In the genomic region with DNA sequence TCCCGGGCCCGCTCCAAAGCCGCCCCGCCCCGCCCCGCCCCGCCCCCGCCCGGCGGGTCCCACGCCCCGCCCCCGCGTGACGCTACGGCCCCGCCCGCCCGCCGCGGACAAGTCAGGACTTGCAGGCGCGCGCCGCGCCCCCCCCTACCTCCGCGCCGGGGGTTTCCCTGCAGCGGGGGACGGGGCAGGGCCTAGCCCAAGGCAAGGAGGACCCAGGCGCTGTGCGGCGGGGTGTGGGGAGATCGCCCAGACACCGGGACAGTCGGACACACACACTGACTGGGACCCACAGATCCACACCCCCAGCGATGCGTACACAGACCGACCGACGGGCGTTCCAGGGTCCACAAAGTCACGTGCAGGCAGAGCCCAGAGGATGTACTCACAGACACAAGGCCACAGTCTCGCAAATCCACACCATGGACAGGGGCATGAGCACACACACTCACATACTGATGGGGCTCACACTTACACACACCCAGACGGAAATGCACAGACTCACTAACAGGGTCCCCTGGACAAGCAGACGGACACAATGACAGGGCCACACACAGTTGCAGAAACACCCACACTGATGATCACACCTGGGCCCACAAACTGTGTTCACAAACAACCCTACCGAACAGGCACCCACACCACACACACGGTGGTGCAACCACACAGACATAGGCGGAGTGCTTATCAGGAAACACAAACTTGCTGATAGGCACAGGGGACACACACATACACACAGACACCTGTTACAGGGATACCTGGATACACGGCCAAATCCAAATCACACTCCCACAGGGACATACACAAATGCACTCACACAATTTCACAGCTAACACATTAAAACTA, we compare ENCODE assay signal across 8 cellular contexts. TPM values are rescaled to one million over a fixed set of nuclear protein-coding genes. Genes with fewer than 3 reads are reported as not detected.
DNase-seq lines count a peak whose midpoint lies in the region; ATAC-seq, FAIRE-seq and TF ChIP-seq lines count a peak whose summit lies in the region.

No MANE protein-coding gene starts in this region.

- no peaks in the 10 kb centered on the region for H3K36me3 ChIP-seq in keratinocyte (ENCODE audit: control insufficient read depth in 2 of 2, extremely low read depth in 1 of 2, insufficient read depth in 2 of 2, low read length in 2 of 2)

- H3K79me2 ChIP-seq in keratinocyte (ENCODE audit: control insufficient read depth, insufficient read depth, low read length), result peaks cover 3% of the 10 kb centered on the region

- TF ChIP-seq CTCF in keratinocyte (optimal IDR thresholded peaks at IDR 0.05 in 1 of 3, IDR thresholded peaks at IDR 0.05 in 1 of 3, conservative IDR thresholded peaks at IDR 0.05 in 1 of 3; ENCODE audit: extremely low read depth in 1 of 3, insufficient read depth in 2 of 3, low read length in 3 of 3), result no peak

- H3K36me3 Mint-ChIP-seq in central memory CD8-positive, alpha-beta T cell (ENCODE audit: insufficient read depth), result peaks cover 24% of the 10 kb centered on the region

- no peaks in the 10 kb centered on the region for H3K27me3 Mint-ChIP-seq in central memory CD8-positive, alpha-beta T cell

- peak overlapping the region; percentile 70 for H3K4me3 Mint-ChIP-seq in central memory CD8-positive, alpha-beta T cell

- H2AFZ ChIP-seq in keratinocyte (ENCODE audit: control insufficient read depth, low read length), result peak overlapping the region; percentile 6

- H3K27ac Mint-ChIP-seq in central memory CD8-positive, alpha-beta T cell (ENCODE audit: low read depth), result peak overlapping the region; percentile 83

- H3K9me1 ChIP-seq in keratinocyte (ENCODE audit: control insufficient read depth, extremely low read depth, insufficient read depth, low read length), result no peaks in the 10 kb centered on the region

- peak overlapping the region; percentile 72 for H3K9ac ChIP-seq in keratinocyte (ENCODE audit: control insufficient read depth, extremely low read depth, insufficient read depth, low read length)

- H3K4me1 Mint-ChIP-seq in central memory CD8-positive, alpha-beta T cell, result peaks cover 18% of the 10 kb centered on the region

- peak overlapping the region; percentile 86 for H3K4me2 ChIP-seq in keratinocyte (ENCODE audit: control insufficient read depth, extremely low read depth, insufficient read depth, low read depth, low read length)

- DNase-seq in CMK (ENCODE audit: low read depth) (peak; percentile 78), NCI-H146 treated with DMSO at 0.1 percent for 48 hours (lab: John Stamatoyannopoulos, UW; ENCODE audit: unreplicated experiment) (peak; percentile 44), keratinocyte (ENCODE audit: low read depth, low spot score) (no peak), 8988T (no peak)
- DNase-seq in activated CD4-positive, CD25-positive, alpha-beta regulatory T cell treated with anti-CD3 and anti-CD28 coated beads, Interleukin-2, amount 50 U/mL, for 16 hours (ENCODE audit: low read depth, low spot score), result peak; percentile 83
- peak; percentile 76 to 88 for DNase-seq in central memory CD8-positive, alpha-beta T cell (ENCODE audit: low spot score in 2 of 2)
- DNase-seq in stimulated activated CD4-positive, alpha-beta T cell treated with anti-CD3 and anti-CD28 coated beads, Interleukin-12 subunit alpha, Interleukin-12 subunit beta, amount 100 ng/mL, for 48 hours (ENCODE audit: low read depth in 2 of 3, low spot score in 1 of 3), result peak; percentile 69 to 86 (median 76)

- H4K20me1 ChIP-seq in keratinocyte (ENCODE audit: control insufficient read depth, extremely low read depth, insufficient read depth, low read length), result no peaks in the 10 kb centered on the region

- H3K27ac ChIP-seq in keratinocyte (ENCODE audit: control insufficient read depth, insufficient read depth, low read length), result peak overlapping the region; percentile 92

- no peaks in the 10 kb centered on the region for H3K9me3 ChIP-seq in keratinocyte (ENCODE audit: control insufficient read depth, low read depth, low read length)

- ATAC-seq in GM21423 (IDR thresholded peaks at IDR 0.05; ENCODE audit: unreplicated experiment), result peak; percentile 31
- ATAC-seq in central memory CD8-positive, alpha-beta T cell (replicated peaks; ENCODE audit: extremely low read depth, poor library complexity, severe bottlenecking), result peak; percentile 59

- no peaks in the 10 kb centered on the region for H3K9me3 Mint-ChIP-seq in central memory CD8-positive, alpha-beta T cell

- peaks cover 49% of the 10 kb centered on the region for H3K4me1 ChIP-seq in keratinocyte (ENCODE audit: control insufficient read depth, extremely low read depth, insufficient read depth, low read length)

- no peak for FAIRE-seq in keratinocyte (lab: Jason Lieb, UNC)

- dilution Hi-C loops in keratinocyte (cut with MboI; ENCODE audit: extremely low pct_ligation_motif_present, low sequenced_read_pairs), result no loop called here

- peaks cover 5% of the 10 kb centered on the region for H3K27me3 ChIP-seq in keratinocyte (ENCODE audit: control insufficient read depth, extremely low read depth, insufficient read depth, low read length)

- peak overlapping the region; percentile 3 to 41 (median 23) for H3K4me3 ChIP-seq in keratinocyte (ENCODE audit: control insufficient read depth in 2 of 3, extremely low read depth in 1 of 3, insufficient read depth in 2 of 3, low read depth in 1 of 3, low read length in 3 of 3)

RNA-seq across cellular contexts. Expression of a gene that starts 0.4 kb away (rescaled TPM):
- 0.60 to 1.1 TPM (median 0.89 TPM) in 3 replicates for polyA plus RNA-seq in keratinocyte
- polyA plus RNA-seq in keratinocyte (2011; ENCODE audit: low read depth), result 3.1 TPM
- polyA plus RNA-seq in keratinocyte (2011; cell fraction: cytosol; rRNA removed), result 0.38 and 1.1 TPM in 2 replicates
- polyA plus RNA-seq in keratinocyte (2011; cell fraction: nucleus; rRNA removed), result 1.1 and 1.8 TPM in 2 replicates
- 1.6 and 5.3 TPM in 2 replicates for polyA plus RNA-seq in keratinocyte (2012; ENCODE audit: low replicate concordance)
- 0.23 to 1.1 TPM (median 0.67 TPM) in 3 replicates for polyA minus RNA-seq in keratinocyte
- polyA minus RNA-seq in keratinocyte (2011; cell fraction: cytosol; rRNA and poly(A)+ RNA removed), result 2.1 TPM
- polyA minus RNA-seq in keratinocyte (2011; cell fraction: nucleus; rRNA and poly(A)+ RNA removed), result 0.39 and 1.5 TPM in 2 replicates

RNA-seq across cellular contexts. Expression of a gene that starts 24.9 kb away (rescaled TPM):
- polyA plus RNA-seq in keratinocyte, result 2.2 to 3.8 TPM (median 2.8 TPM) in 3 replicates
- polyA plus RNA-seq in keratinocyte (2011; ENCODE audit: low read depth), result 9.6 TPM
- 1.2 and 3.6 TPM in 2 replicates for polyA plus RNA-seq in keratinocyte (2011; cell fraction: cytosol; rRNA removed)
- 7.6 and 10.5 TPM in 2 replicates for polyA plus RNA-seq in keratinocyte (2011; cell fraction: nucleus; rRNA removed)
- polyA plus RNA-seq in keratinocyte (2012; ENCODE audit: low replicate concordance), result 10.6 and 13.2 TPM in 2 replicates
- polyA minus RNA-seq in keratinocyte, result 0.70 to 1.9 TPM (median 1.1 TPM) in 3 replicates
- polyA minus RNA-seq in keratinocyte (2011; cell fraction: cytosol; rRNA and poly(A)+ RNA removed), result 1.9 TPM
- 1.9 and 3.7 TPM in 2 replicates for polyA minus RNA-seq in keratinocyte (2011; cell fraction: nucleus; rRNA and poly(A)+ RNA removed)

RNA-seq across cellular contexts. Expression of a gene that starts 43.2 kb away (rescaled TPM):
- 0.35 to 0.68 TPM (median 0.50 TPM) in 3 replicates for polyA plus RNA-seq in keratinocyte
- 0.64 TPM for polyA plus RNA-seq in keratinocyte (2011; ENCODE audit: low read depth)
- polyA plus RNA-seq in keratinocyte (2011; cell fraction: cytosol; rRNA removed), result 0.18 and 0.81 TPM in 2 replicates
- polyA plus RNA-seq in keratinocyte (2011; cell fraction: nucleus; rRNA removed), result 1.8 and 3.2 TPM in 2 replicates
- 3.8 and 4.7 TPM in 2 replicates for polyA plus RNA-seq in keratinocyte (2012; ENCODE audit: low replicate concordance)
- polyA minus RNA-seq in keratinocyte, result 1.8 TPM in 1 of 3 replicates, not detected in the others
- not detected for polyA minus RNA-seq in keratinocyte (2011; cell fraction: cytosol; rRNA and poly(A)+ RNA removed)
- polyA minus RNA-seq in keratinocyte (2011; cell fraction: nucleus; rRNA and poly(A)+ RNA removed), result 2.0 TPM in 1 of 2 replicates, not detected in the other

Comparison
In these comparisons a context has a peak if more than half of its experiments do, and no peak if none do; other contexts are left out.
1. DNase-seq: peak in CMK (single experiment), NCI-H146 treated with DMSO at 0.1 percent for 48 hours (single experiment), activated CD4-positive, CD25-positive, alpha-beta regulatory T cell treated with anti-CD3 and anti-CD28 coated beads, Interleukin-2, amount 50 U/mL, for 16 hours (single experiment), central memory CD8-positive, alpha-beta T cell (2 of 2) and stimulated activated CD4-positive, alpha-beta T cell treated with anti-CD3 and anti-CD28 coated beads, Interleukin-12 subunit alpha, Interleukin-12 subunit beta, amount 100 ng/mL, for 48 hours (3 of 3); none in keratinocyte (single experiment) and 8988T (single experiment).